Comparison of ENCODE assay signal across 10 cellular contexts in genomic region chr12:52308807-52309425, GRCh38. TPM values are rescaled to one million over a fixed set of nuclear protein-coding genes. Genes with fewer than 3 reads are reported as not detected.
DNase-seq lines count a peak whose midpoint lies in the region; ATAC-seq, FAIRE-seq and TF ChIP-seq lines count a peak whose summit lies in the region.
"Had no signal": no experiment of that assay in that cellular context is flagged by ENCODE, and none has a peak within 500 bp of the region (broad histone marks: within the 10 kb centered on the region; RNA-seq: fewer than 3 reads in every experiment).

No MANE protein-coding gene starts in this region.

- 47 to 51% (median 48%) methylated on average over 13 to 15 of the region's 15 CpGs for WGBS in heart left ventricle, 4 donors

- H3K4me1 Mint-ChIP-seq in type B pancreatic cell (ENCODE audit: unreplicated experiment) = peaks cover 4% of the 10 kb centered on the region

- TF ChIP-seq CTCF in heart left ventricle (IDR thresholded peaks at IDR 0.05) (no peak), coronary artery (IDR thresholded peaks at IDR 0.05) (no peak), type B pancreatic cell (conservative IDR thresholded peaks at IDR 0.05) (no peak), kidney (IDR thresholded peaks at IDR 0.05; ENCODE audit: borderline replicate concordance, extremely low read depth, insufficient read depth) (no peak)

- ATAC-seq in heart left ventricle (no peak), left ventricle myocardium superior (no peak)

- peaks cover 0 to 19% (median 0%) of the 10 kb centered on the region in 12 donors for H3K4me1 ChIP-seq in heart left ventricle
- H3K4me1 ChIP-seq in muscle layer of duodenum (ENCODE audit: control insufficient read depth in 1 of 2, insufficient read depth in 2 of 2, low read length in 2 of 2) = peaks cover 0 to 7% of the 10 kb centered on the region in 2 donors
- H3K4me1 ChIP-seq in kidney (ENCODE audit: control insufficient read depth in 1 of 2, insufficient read depth in 1 of 2, low read depth in 1 of 2, low read length in 2 of 2) = no peaks in the 10 kb centered on the region

- peak overlapping the region; percentile 8 to 58 (median 45) for H3K4me3 ChIP-seq in heart left ventricle
- H3K4me3 ChIP-seq in coronary artery = peak overlapping the region; percentile 67
- H3K4me3 ChIP-seq in muscle layer of duodenum (ENCODE audit: low read depth in 1 of 2, low read length in 2 of 2) = peak overlapping the region; percentile 30 to 64
- H3K4me3 ChIP-seq in kidney (ENCODE audit: low read length in 2 of 2) = peak overlapping the region in 1 of 2 donors; percentile 52

- intact Hi-C loops in heart left ventricle (cut with DNase I) (no loop called here), left ventricle myocardium superior (cut with micrococcal nuclease) (no loop called here), kidney (cut with DNase I) (no loop called here)

- H3K27ac Mint-ChIP-seq in type B pancreatic cell = peak overlapping the region; percentile 60

- TF ChIP-seq POLR2A in heart left ventricle (IDR thresholded peaks at IDR 0.05) = no peak

- no peak overlapping the region for H3K9ac ChIP-seq in kidney (ENCODE audit: low read length in 2 of 2)

- H3K27me3 ChIP-seq in heart left ventricle = peaks cover 0 to 48% (median 11%) of the 10 kb centered on the region in 9 donors
- peaks cover 7% of the 10 kb centered on the region for H3K27me3 ChIP-seq in muscle layer of duodenum (ENCODE audit: low read depth, low read length)

- no peaks in the 10 kb centered on the region for H3K36me3 ChIP-seq in heart left ventricle
- no peaks in the 10 kb centered on the region for H3K36me3 ChIP-seq in muscle layer of duodenum (ENCODE audit: control insufficient read depth in 1 of 2, insufficient read depth in 2 of 2, low read length in 2 of 2)
- no peaks in the 10 kb centered on the region for H3K36me3 ChIP-seq in kidney (ENCODE audit: control insufficient read depth in 1 of 2, insufficient read depth in 2 of 2, low read length in 2 of 2)

- H3K36me3 Mint-ChIP-seq in type B pancreatic cell = no peaks in the 10 kb centered on the region

- H3K27ac ChIP-seq in heart left ventricle (peak overlapping the region in 1 of 12 donors; percentile 30), coronary artery (peak overlapping the region; percentile 58 to 87), muscle layer of duodenum (ENCODE audit: low read length) (no peak overlapping the region), kidney (ENCODE audit: low read depth in 2 of 2, low read length in 2 of 2) (no peak overlapping the region)

- H3K4me3 Mint-ChIP-seq in type B pancreatic cell = peak overlapping the region; percentile 86

- H3K27me3 Mint-ChIP-seq in type B pancreatic cell = peaks cover 81% of the 10 kb centered on the region

- FAIRE-seq in kidney (lab: Jason Lieb, UNC) = no peak
- FAIRE-seq: TTC549 had no signal

- no peaks in the 10 kb centered on the region for H3K9me3 ChIP-seq in heart left ventricle
- no peaks in the 10 kb centered on the region for H3K9me3 ChIP-seq in muscle layer of duodenum (ENCODE audit: control insufficient read depth in 1 of 2, low read length in 2 of 2)
- H3K9me3 ChIP-seq in kidney (ENCODE audit: control insufficient read depth in 1 of 2, low read length in 2 of 2) = no peaks in the 10 kb centered on the region

- H3K9me3 Mint-ChIP-seq in type B pancreatic cell = no peaks in the 10 kb centered on the region

- no peak for DNase-seq in heart left ventricle
- no peak for DNase-seq in left ventricle myocardium superior
- no peak for DNase-seq in coronary artery (ENCODE audit: low spot score)
- DNase-seq in type B pancreatic cell (ENCODE audit: extremely low spot score, unreplicated experiment) = no peak
- no peak for DNase-seq in effector CD4-positive, alpha-beta T cell
- no peak for DNase-seq in kidney
- DNase-seq in mucosa of gallbladder (ENCODE audit: low spot score) = no peak

RNA-seq across cellular contexts. Expression of gene KRT83, which starts 12.3 kb away (rescaled TPM):
- total RNA-seq in heart left ventricle = not detected
- not detected for polyA plus RNA-seq in heart left ventricle
- total RNA-seq in left ventricle myocardium superior = not detected
- not detected in 2 replicates for total RNA-seq in type B pancreatic cell (ENCODE audit: low replicate concordance)
- total RNA-seq in kidney = not detected
- not detected for polyA plus RNA-seq in kidney (ENCODE audit: insufficient read depth, low read depth, low replicate concordance)
- total RNA-seq in mucosa of gallbladder = not detected
- total RNA-seq: dermis blood vessel endothelial cell had no signal

RNA-seq across cellular contexts. Expression of gene KRT81, which starts 17.6 kb away (rescaled TPM):
- not detected for total RNA-seq in heart left ventricle
- not detected for polyA plus RNA-seq in heart left ventricle
- total RNA-seq in left ventricle myocardium superior = not detected
- total RNA-seq in type B pancreatic cell (ENCODE audit: low replicate concordance) = 0.31 TPM in 2 replicates
- not detected for total RNA-seq in kidney
- not detected for polyA plus RNA-seq in kidney (ENCODE audit: insufficient read depth, low read depth, low replicate concordance)
- total RNA-seq in mucosa of gallbladder = 0.55 TPM
- total RNA-seq: dermis blood vessel endothelial cell had no signal

RNA-seq across cellular contexts. Expression of gene KRT86, which starts 34.5 kb away (rescaled TPM):
- total RNA-seq in heart left ventricle (not detected), left ventricle myocardium superior (not detected), type B pancreatic cell (ENCODE audit: low replicate concordance) (0.14 TPM in 1 of 2 replicates, not detected in the other), kidney (1.3 TPM), mucosa of gallbladder (1.1 TPM)
- polyA plus RNA-seq in heart left ventricle (not detected), kidney (ENCODE audit: insufficient read depth, low read depth, low replicate concordance) (not detected)
- total RNA-seq: dermis blood vessel endothelial cell had no signal

RNA-seq across cellular contexts. Expression of gene KRT85, which starts 58.4 kb away (rescaled TPM):
- total RNA-seq in heart left ventricle (not detected), left ventricle myocardium superior (not detected), type B pancreatic cell (ENCODE audit: low replicate concordance) (not detected in 2 replicates), kidney (not detected), mucosa of gallbladder (not detected)
- polyA plus RNA-seq in heart left ventricle (not detected), kidney (ENCODE audit: insufficient read depth, low read depth, low replicate concordance) (0.58 TPM)
- total RNA-seq: dermis blood vessel endothelial cell had no signal

Comparison
In these comparisons a context has a peak if more than half of its experiments do, and no peak if none do; other contexts are left out.
1. H3K27ac ChIP-seq: peak in coronary artery (2 of 2); none in muscle layer of duodenum (single experiment) and kidney (0 of 2).